In genomic region chr16:55476625-55477533, GRCh38 we compare ENCODE assay signal across 12 cellular contexts. TPM values are rescaled to one million over a fixed set of nuclear protein-coding genes. Genes with fewer than 3 reads are reported as not detected.
DNase-seq lines count a peak whose midpoint lies in the region; ATAC-seq, FAIRE-seq and TF ChIP-seq lines count a peak whose summit lies in the region.
"Had no signal": no experiment of that assay in that cellular context is flagged by ENCODE, and none has a peak within 500 bp of the region (broad histone marks: within the 10 kb centered on the region; RNA-seq: fewer than 3 reads in every experiment).

No MANE protein-coding gene starts in this region.

- dilution Hi-C loops in IMR-90 (cut with HindIII; ENCODE audit: low sequenced_read_pairs, unreplicated experiment): no loop called here

- H3K14ac ChIP-seq in IMR-90 (replicated peaks; ENCODE audit: low read depth, low read length) (peak overlapping the region; percentile 1; the same call in 1 of the 2 replicates), H1 (ENCODE audit: insufficient read length) (no peak overlapping the region)

- H2BK15ac ChIP-seq in IMR-90 (ENCODE audit: low read depth, low read length): no peak overlapping the region
- no peak overlapping the region for H2BK15ac ChIP-seq in H1 (ENCODE audit: low read length)

- H3K79me2 ChIP-seq in H1 (ENCODE audit: control insufficient read depth in 1 of 2, insufficient read depth in 2 of 2, low read length in 2 of 2): no peaks in the 10 kb centered on the region

- TF ChIP-seq POLR2A in IMR-90 (IDR thresholded peaks at IDR 0.05; ENCODE audit: low read depth, low read length): no peak
- TF ChIP-seq POLR2A in H1 (IDR thresholded peaks at IDR 0.05; ENCODE audit: control extremely low read depth in 1 of 2, low read depth in 2 of 2, low read length in 2 of 2): no peak

- H3K23me2 ChIP-seq in H1 (ENCODE audit: low read depth, low read length): peaks cover 15% of the 10 kb centered on the region

- H3K4me1 ChIP-seq in IMR-90 (ENCODE audit: control insufficient read depth, insufficient read depth, low read length) (peaks cover 16% of the 10 kb centered on the region), H1 (replicated peaks in 1 of 4; ENCODE audit: control insufficient read depth in 3 of 4, insufficient read depth in 4 of 4, low read length in 3 of 4) (peaks cover 3 to 16% (median 9%) of the 10 kb centered on the region in 4 experiments), mucosa of rectum (ENCODE audit: control insufficient read depth in 2 of 2, insufficient read depth in 2 of 2, low read length in 2 of 2) (peaks cover 0 to 3% of the 10 kb centered on the region in 2 donors), subcutaneous abdominal adipose tissue (ENCODE audit: control insufficient read depth in 5 of 5, insufficient read depth in 5 of 5, low read length in 5 of 5) (peaks cover 9 to 56% (median 46%) of the 10 kb centered on the region in 5 donors)

- TF ChIP-seq RAD21 in IMR-90 (IDR thresholded peaks at IDR 0.05; ENCODE audit: low read length): no peak
- no peak for TF ChIP-seq RAD21 in H1 (IDR thresholded peaks at IDR 0.05 in 1 of 2, conservative IDR thresholded peaks at IDR 0.05 in 1 of 2; ENCODE audit: low read depth in 2 of 2, low read length in 2 of 2)

- H3K27me3 ChIP-seq in IMR-90 (ENCODE audit: control insufficient read depth, insufficient read depth, low read length) (no peaks in the 10 kb centered on the region), H1 (replicated peaks in 1 of 4; ENCODE audit: control insufficient read depth in 3 of 4, extremely low read depth in 1 of 4, insufficient read depth in 3 of 4, low read length in 3 of 4) (peaks cover 7 to 48% (median 31%) of the 10 kb centered on the region in 4 experiments), mucosa of rectum (ENCODE audit: control insufficient read depth in 2 of 2, insufficient read depth in 2 of 2, low read length in 2 of 2) (peaks cover 6 to 10% of the 10 kb centered on the region in 2 donors), subcutaneous abdominal adipose tissue (ENCODE audit: control insufficient read depth in 5 of 5, insufficient read depth in 4 of 5, low read length in 5 of 5) (peaks cover 0 to 13% (median 3%) of the 10 kb centered on the region in 5 donors)

- H3K36me3 ChIP-seq in IMR-90 (ENCODE audit: control insufficient read depth, insufficient read depth, low read length): 0 out of 2 replicates have a peak, but pooled peaks cover 1% of the 10 kb centered on the region
- no peaks in the 10 kb centered on the region; a peak in 1 of 8 replicates for H3K36me3 ChIP-seq in H1 (ENCODE audit: control insufficient read depth in 2 of 4, insufficient read depth in 4 of 4, low read length in 3 of 4)
- no peaks in the 10 kb centered on the region for H3K36me3 ChIP-seq in mucosa of rectum (ENCODE audit: control insufficient read depth in 2 of 2, insufficient read depth in 2 of 2, low read length in 2 of 2)
- no peaks in the 10 kb centered on the region for H3K36me3 ChIP-seq in subcutaneous abdominal adipose tissue (ENCODE audit: control insufficient read depth in 5 of 5, insufficient read depth in 5 of 5, low read length in 5 of 5)
- H3K36me3 ChIP-seq: neutrophil had no signal

- FAIRE-seq in H1 (lab: Jason Lieb, UNC): no peak

- 0 out of 2 replicates have a peak overlapping the region, but pooled peaks have one; percentile 23 for H2BK12ac ChIP-seq in H1 (ENCODE audit: low read depth, low read length)

- H4K91ac ChIP-seq in IMR-90 (ENCODE audit: insufficient read depth, low read depth, low read length) (peak overlapping the region; percentile 47; the same call in 1 of the 2 replicates), H1 (replicated peaks; ENCODE audit: insufficient read length, low read length) (no peak overlapping the region)

- TF ChIP-seq CTCF in IMR-90 (conservative IDR thresholded peaks at IDR 0.05; ENCODE audit: low read depth, low read length) (no peak), H1 (IDR thresholded peaks at IDR 0.05; ENCODE audit: control extremely low read depth in 1 of 3, insufficient read depth in 1 of 3, low read depth in 1 of 3, low read length in 3 of 3) (no peak)

- H3K9ac ChIP-seq in IMR-90 (ENCODE audit: low read depth, low read length): no peak overlapping the region
- H3K9ac ChIP-seq in H1 (replicated peaks in 1 of 4; ENCODE audit: extremely low read depth in 1 of 4, low read depth in 3 of 4, low read length in 3 of 4): no peak overlapping the region
- no peak overlapping the region for H3K9ac ChIP-seq in mucosa of rectum (ENCODE audit: low read depth in 1 of 2, low read length in 2 of 2)
- H3K9ac ChIP-seq in subcutaneous abdominal adipose tissue (ENCODE audit: low read length in 5 of 5): no peak overlapping the region

- no TSS peak for BruUV-seq in IMR-90 (replicated peaks; lab: Mats Ljungman, UMichigan)

- H3K9me3 ChIP-seq in IMR-90 (ENCODE audit: control insufficient read depth, insufficient read depth, low read length): no peaks in the 10 kb centered on the region
- H3K9me3 ChIP-seq in H1 (ENCODE audit: insufficient read depth in 2 of 2, low read depth in 1 of 2, low read length in 1 of 2): no peaks in the 10 kb centered on the region
- no peaks in the 10 kb centered on the region for H3K9me3 ChIP-seq in mucosa of rectum (ENCODE audit: control insufficient read depth in 2 of 2, low read length in 2 of 2)
- no peaks in the 10 kb centered on the region for H3K9me3 ChIP-seq in subcutaneous abdominal adipose tissue (ENCODE audit: control insufficient read depth in 5 of 5, low read length in 5 of 5)
- H3K9me3 ChIP-seq: neutrophil had no signal

- peaks cover 15% of the 10 kb centered on the region; the same call in 1 of the 2 replicates for H4K20me1 ChIP-seq in IMR-90 (ENCODE audit: insufficient read depth, low read length)
- peaks cover 0 to 3% of the 10 kb centered on the region in 2 experiments for H4K20me1 ChIP-seq in H1 (replicated peaks in 1 of 2; ENCODE audit: control insufficient read depth in 1 of 2, insufficient read depth in 2 of 2, low read length in 2 of 2)

- H2AK9ac ChIP-seq in IMR-90 (replicated peaks; ENCODE audit: low read depth, low read length, poor library complexity): peak overlapping the region; percentile 83

- H2AFZ ChIP-seq in IMR-90 (replicated peaks; ENCODE audit: low read length, poor library complexity): no peak overlapping the region
- H2AFZ ChIP-seq in H1 (ENCODE audit: low read length): no peak overlapping the region

- H3K4ac ChIP-seq in IMR-90 (ENCODE audit: low read depth, low read length) (peak overlapping the region; percentile 45; the same call in 1 of the 2 replicates), H1 (replicated peaks; ENCODE audit: insufficient read length, low read depth, low read length) (no peak overlapping the region)

- H3K4me3 ChIP-seq in IMR-90 (ENCODE audit: insufficient read depth, low read depth, low read length) (no peak overlapping the region), H1 (ENCODE audit: extremely low read depth in 1 of 4, insufficient read depth in 2 of 4, low read depth in 3 of 4, low read length in 4 of 4) (no peak overlapping the region), mucosa of rectum (ENCODE audit: low read length in 2 of 2) (no peak overlapping the region), subcutaneous abdominal adipose tissue (ENCODE audit: low read depth in 1 of 5, low read length in 5 of 5) (no peak overlapping the region)

- H4K5ac ChIP-seq in IMR-90 (ENCODE audit: low read depth, low read length) (no peak overlapping the region), H1 (ENCODE audit: insufficient read length, low read depth, low read length) (no peak overlapping the region)

- H2AK5ac ChIP-seq in IMR-90 (ENCODE audit: low read depth, low read length) (peak overlapping the region; percentile 59), H1 (ENCODE audit: low read depth, low read length) (no peak overlapping the region)

- H3K79me1 ChIP-seq in IMR-90 (ENCODE audit: low read depth in 1 of 2, low read length in 2 of 2): peaks cover 20 to 23% of the 10 kb centered on the region in 2 experiments
- no peaks in the 10 kb centered on the region; the same call in 1 of the 2 replicates for H3K79me1 ChIP-seq in H1 (ENCODE audit: low read depth, low read length)

- H3K18ac ChIP-seq in IMR-90 (ENCODE audit: low read depth, low read length): no peak overlapping the region
- H3K18ac ChIP-seq in H1 (ENCODE audit: extremely low read depth, low read length): no peak overlapping the region

- in situ Hi-C loops in IMR-90 (cut with MboI; ENCODE audit: low sequenced_read_pairs): loop anchor here (25.0 kb wide), 1 partner anchor 885 kb away; no protein-coding TSS in a partner anchor

- H3K4me2 ChIP-seq in IMR-90 (ENCODE audit: low read depth, low read length) (no peak overlapping the region), H1 (ENCODE audit: insufficient read depth in 1 of 2, low read depth in 2 of 2, low read length in 2 of 2) (no peak overlapping the region)

- peak overlapping the region; percentile 32; the same call in 1 of the 2 replicates for H2BK120ac ChIP-seq in IMR-90 (ENCODE audit: low read depth, low read length)
- H2BK120ac ChIP-seq in H1 (replicated peaks; ENCODE audit: low read depth, low read length): no peak overlapping the region

- no peak for TF ChIP-seq EP300 in H1 (IDR thresholded peaks at IDR 0.05; ENCODE audit: borderline replicate concordance in 1 of 2, low read depth in 2 of 2, low read length in 2 of 2)

- H4K8ac ChIP-seq in IMR-90 (ENCODE audit: low read depth in 2 of 2, low read length in 2 of 2) (no peak overlapping the region), H1 (ENCODE audit: extremely low read depth, insufficient read depth, low read length) (no peak overlapping the region)

- H3K56ac ChIP-seq in IMR-90 (ENCODE audit: extremely low read depth, insufficient read depth, low read length) (no peak overlapping the region), H1 (replicated peaks; ENCODE audit: insufficient read length, low read depth, low read length) (no peak overlapping the region)

- WGBS in IMR-90 (ENCODE audit: extremely low coverage in 2 of 2, insufficient read length in 1 of 2), 2 experiments: 67% methylated on average over 1 of the region's 6 CpGs; no CpG with 5 or more reads in 1 of the 2 experiments
- 80% methylated on average over 6 of the region's 6 CpGs; no CpG with 5 or more reads in 1 of the 2 experiments for WGBS in H1 (ENCODE audit: extremely low coverage in 1 of 2, insufficient coverage in 1 of 2, insufficient read length in 1 of 2, insufficient replicate concordance in 2 of 2, low coverage in 1 of 2, low lambda C conversion rate in 2 of 2, missing lambda C conversion rate in 1 of 2), 2 experiments

- intact Hi-C loops in IMR-90 (cut with micrococcal nuclease): no loop called here

- peaks cover 4% of the 10 kb centered on the region for H3K9me1 ChIP-seq in IMR-90 (ENCODE audit: insufficient read depth, low read length)

- CTCF ChIA-PET in IMR-90 (lab: Yijun Ruan, JAX): no interaction called here
- CTCF ChIA-PET in H1 (lab: Charles Lee; ENCODE audit: partially characterized antibody): interaction anchor here (0.9 to 19.1 kb wide), 7 partner anchors 10 to 229 kb away, joined by 3 to 446 read pairs (median 5); partner anchors contain the start of gene SLC6A2

- no peak for ATAC-seq in IMR-90 (ENCODE audit: low read depth)
- no peak for ATAC-seq in GM19397 (IDR thresholded peaks at IDR 0.05; ENCODE audit: unreplicated experiment)
- no peak for ATAC-seq in HG03565 (IDR thresholded peaks at IDR 0.05; ENCODE audit: unreplicated experiment)

- DNase-seq in IMR-90 (no peak), H1 (ENCODE audit: low read depth in 1 of 2, low spot score in 2 of 2) (no peak), EL (no peak), NCI-H526 treated with DMSO at 0.1 percent for 48 hours (lab: John Stamatoyannopoulos, UW) (no peak)
- DNase-seq: activated CD4-positive, CD25-positive, alpha-beta regulatory T cell treated with anti-CD3 and anti-CD28 coated beads, Interleukin-2, amount 50 U/mL, for 72 hours; Kasumi-1; kidney glomerular epithelial cell had no signal

- H3K27ac ChIP-seq in IMR-90 (ENCODE audit: insufficient read depth, low read length) (no peak overlapping the region), H1 (ENCODE audit: low read depth, low read length) (no peak overlapping the region), mucosa of rectum (ENCODE audit: low read depth in 2 of 2, low read length in 2 of 2) (peak overlapping the region; percentile 26 to 40), subcutaneous abdominal adipose tissue (ENCODE audit: low read depth, low read length) (peak overlapping the region; percentile 58)
- H3K27ac ChIP-seq: neutrophil had no signal

- POLR2A ChIA-PET in IMR-90 (lab: Charles Lee; ENCODE audit: unreplicated experiment): no interaction called here
- POLR2A ChIA-PET in H1 (lab: Charles Lee; ENCODE audit: partially characterized antibody): interaction anchor here (1.2 kb wide), 1 partner anchor 23 kb away, joined by 3 read pairs; no protein-coding TSS in a partner anchor

- no peak overlapping the region for H3K23ac ChIP-seq in IMR-90 (ENCODE audit: low read depth, low read length)
- no peak overlapping the region for H3K23ac ChIP-seq in H1 (ENCODE audit: insufficient read length)

- H2BK20ac ChIP-seq in IMR-90 (ENCODE audit: low read depth, low read length): no peak overlapping the region; the same call in 1 of the 2 replicates
- no peak overlapping the region for H2BK20ac ChIP-seq in H1 (ENCODE audit: low read length)

- no peak overlapping the region for H2BK5ac ChIP-seq in IMR-90 (ENCODE audit: low read depth, low read length, poor library complexity, severe bottlenecking)
- H2BK5ac ChIP-seq in H1 (ENCODE audit: low read depth, low read length): no peak overlapping the region

RNA-seq across cellular contexts. Expression of gene MMP2, which starts 2.1 kb away (rescaled TPM):
- 164 and 240 TPM in 2 replicates for total RNA-seq in IMR-90 (2012; rRNA removed)
- polyA plus RNA-seq in IMR-90 (2012; rRNA removed) (567 and 574 TPM in 2 replicates), H1 (2011; rRNA removed) (33.6 and 45.0 TPM in 2 replicates)
- 665 and 744 TPM in 2 replicates for polyA plus RNA-seq in IMR-90 (2012; cell fraction: cytosol; rRNA removed)
- 209 and 252 TPM in 2 replicates for polyA plus RNA-seq in IMR-90 (2012; cell fraction: nucleus; rRNA removed; ENCODE audit: low replicate concordance)
- 58.2 and 64.5 TPM in 2 replicates for total RNA-seq in H1 (2021; fragmentation: NEBNext Ultra II Directional; extraction: Animal tissue kit (Norgen Biotek cat#: 25700))
- polyA plus RNA-seq in H1 (2011; cell fraction: cytosol; rRNA removed): 24.9 TPM
- polyA plus RNA-seq in H1 (2011; cell fraction: nucleus; rRNA removed): 35.7 TPM
- 30.3 to 51.7 TPM (median 42.2 TPM) in 4 replicates for polyA plus RNA-seq in H1 (2012, experiment 1 of 2)
- polyA plus RNA-seq in H1 (2012, experiment 2 of 2): 26.5 TPM
- 46.1 TPM for polyA plus RNA-seq in H1 (2013, experiment 1 of 2)
- polyA plus RNA-seq in H1 (2013, experiment 2 of 2): 44.9 TPM
- polyA minus RNA-seq in H1 (2011; rRNA and poly(A)+ RNA removed): 78.1 and 89.7 TPM in 2 replicates
- 27.7 TPM for polyA minus RNA-seq in H1 (2011; cell fraction: cytosol; rRNA and poly(A)+ RNA removed)
- polyA minus RNA-seq in H1 (2011; cell fraction: nucleus; rRNA and poly(A)+ RNA removed): 21.3 TPM

RNA-seq across cellular contexts. Expression of gene LPCAT2, which starts 32.0 kb away (rescaled TPM):
- total RNA-seq in IMR-90 (2012; rRNA removed): 8.6 and 15.6 TPM in 2 replicates
- 6.0 and 8.7 TPM in 2 replicates for polyA plus RNA-seq in IMR-90 (2012; rRNA removed)
- polyA plus RNA-seq in IMR-90 (2012; cell fraction: cytosol; rRNA removed): 3.1 and 7.7 TPM in 2 replicates
- 16.6 and 16.7 TPM in 2 replicates for polyA plus RNA-seq in IMR-90 (2012; cell fraction: nucleus; rRNA removed; ENCODE audit: low replicate concordance)
- total RNA-seq in H1 (2021; fragmentation: NEBNext Ultra II Directional; extraction: Animal tissue kit (Norgen Biotek cat#: 25700)): 7.1 and 10.6 TPM in 2 replicates
- 2.2 TPM in 2 replicates for polyA plus RNA-seq in H1 (2011; rRNA removed)
- polyA plus RNA-seq in H1 (2011; cell fraction: cytosol; rRNA removed): 2.9 TPM
- polyA plus RNA-seq in H1 (2011; cell fraction: nucleus; rRNA removed): 2.7 TPM
- 1.7 to 5.9 TPM (median 2.9 TPM) in 4 replicates for polyA plus RNA-seq in H1 (2012, experiment 1 of 2)
- polyA plus RNA-seq in H1 (2012, experiment 2 of 2): 0.49 TPM
- polyA plus RNA-seq in H1 (2013, experiment 1 of 2): 7.2 TPM
- polyA plus RNA-seq in H1 (2013, experiment 2 of 2): 7.7 TPM
- 1.5 and 1.7 TPM in 2 replicates for polyA minus RNA-seq in H1 (2011; rRNA and poly(A)+ RNA removed)
- polyA minus RNA-seq in H1 (2011; cell fraction: cytosol; rRNA and poly(A)+ RNA removed): 2.9 TPM
- 10.0 TPM for polyA minus RNA-seq in H1 (2011; cell fraction: nucleus; rRNA and poly(A)+ RNA removed)

Comparison
In these comparisons a context has a peak if more than half of its experiments do, and no peak if none do; other contexts are left out.
1. H3K27ac ChIP-seq: peak in mucosa of rectum (2 of 2) and subcutaneous abdominal adipose tissue (single experiment); none in IMR-90 (single experiment) and H1 (single experiment).